In genomic region chr19:55385749-55386514, GRCh38 we compare ENCODE assay signal across 8 cellular contexts. TPM values are rescaled to one million over a fixed set of nuclear protein-coding genes. Genes with fewer than 3 reads are reported as not detected.
DNase-seq lines count a peak whose midpoint lies in the region; ATAC-seq and TF ChIP-seq lines count a peak whose summit lies in the region.

RPL28 (plus strand) TSS chr19:55385932; CDS start chr19:55386358, 426 bp downstream.

- H3K27ac ChIP-seq in gastroesophageal sphincter (peak within 1 kb of the TSS; percentile 74 to 98 (median 92)), neutrophil (peak within 1 kb of the TSS; percentile 88)

- CTCF ChIA-PET in activated naive CD4-positive, alpha-beta T cell treated with anti-CD3 and anti-CD28 coated beads for 36 hours (lab: Charles Lee) = no interaction called here

- TF ChIP-seq CTCF in gastroesophageal sphincter (IDR thresholded peaks at IDR 0.05) = peak in 2 of 4 experiments; percentile 9 to 23
- peak; percentile 46 for TF ChIP-seq CTCF in neutrophil (IDR thresholded peaks at IDR 0.05)

- H3K27me3 ChIP-seq in H7 (ENCODE audit: control insufficient read depth, insufficient read depth, low read length) = peaks cover 13% of the 10 kb centered on the region; the same call in 1 of the 2 replicates
- H3K27me3 ChIP-seq in MG63 = no peaks in the 10 kb centered on the region
- H3K27me3 ChIP-seq in gastroesophageal sphincter = no peaks in the 10 kb centered on the region
- H3K27me3 ChIP-seq in neutrophil = peaks cover 21% of the 10 kb centered on the region

- peak; percentile 92 for ATAC-seq in gastroesophageal sphincter

- peaks cover 46% of the 10 kb centered on the region for H3K36me3 Mint-ChIP-seq in activated naive CD4-positive, alpha-beta T cell treated with anti-CD3 and anti-CD28 coated beads for 36 hours (ENCODE audit: low read depth)

- H3K27me3 Mint-ChIP-seq in activated naive CD4-positive, alpha-beta T cell treated with anti-CD3 and anti-CD28 coated beads for 36 hours (ENCODE audit: low read depth) = no peaks in the 10 kb centered on the region

- H3K4me1 ChIP-seq in ES-I3 (ENCODE audit: insufficient read depth, low read length) = peaks cover 8% of the 10 kb centered on the region; the same call in 1 of the 2 replicates
- peaks cover 0 to 68% (median 44%) of the 10 kb centered on the region in 3 donors for H3K4me1 ChIP-seq in gastroesophageal sphincter
- peaks cover 43 to 47% of the 10 kb centered on the region in 2 experiments for H3K4me1 ChIP-seq in neutrophil (ENCODE audit: control insufficient read depth in 1 of 2, insufficient read depth in 1 of 2, low read depth in 1 of 2, low read length in 1 of 2)

- DNase-seq in H7 (peak; percentile 96), MG63 (peak; percentile 97), SK-N-DZ (ENCODE audit: low spot score) (peak; percentile 95), superior temporal gyrus (ENCODE audit: extremely low spot score) (peak; percentile 100)
- DNase-seq in activated naive CD4-positive, alpha-beta T cell treated with anti-CD3 and anti-CD28 coated beads for 36 hours = peak; percentile 99

- no peak for TF ChIP-seq EP300 in gastroesophageal sphincter (IDR thresholded peaks at IDR 0.05)

- H3K9ac ChIP-seq in ES-I3 (ENCODE audit: low read depth, low read length) = peak within 1 kb of the TSS; percentile 76

- WGBS in gastroesophageal sphincter (ENCODE audit: low coverage in 1 of 2), 2 donors = 0% methylated on average over 31 of the region's 65 CpGs; no CpG with 5 or more reads in 1 of the 2 donors

- peak within 1 kb of the TSS; percentile 100 for H3K4me3 Mint-ChIP-seq in activated naive CD4-positive, alpha-beta T cell treated with anti-CD3 and anti-CD28 coated beads for 36 hours

- TF ChIP-seq POLR2A in gastroesophageal sphincter (IDR thresholded peaks at IDR 0.05) = peak; percentile 99

- no peaks in the 10 kb centered on the region for H3K9me3 Mint-ChIP-seq in activated naive CD4-positive, alpha-beta T cell treated with anti-CD3 and anti-CD28 coated beads for 36 hours

- H3K27ac Mint-ChIP-seq in activated naive CD4-positive, alpha-beta T cell treated with anti-CD3 and anti-CD28 coated beads for 36 hours = peak within 1 kb of the TSS; percentile 97

- H3K9me3 ChIP-seq in ES-I3 (ENCODE audit: control insufficient read depth, insufficient read depth, low read length) (no peaks in the 10 kb centered on the region), MG63 (no peaks in the 10 kb centered on the region), gastroesophageal sphincter (no peaks in the 10 kb centered on the region), neutrophil (no peaks in the 10 kb centered on the region)

- H3K4me1 Mint-ChIP-seq in activated naive CD4-positive, alpha-beta T cell treated with anti-CD3 and anti-CD28 coated beads for 36 hours (ENCODE audit: low read depth) = peaks cover 59% of the 10 kb centered on the region

- intact Hi-C loops in activated naive CD4-positive, alpha-beta T cell treated with anti-CD3 and anti-CD28 coated beads for 36 hours (cut with micrococcal nuclease) = loop anchor here (1.0 to 5.0 kb wide), 10 partner anchors 22 to 924 kb away; partner anchors contain the start of genes FIZ1, HSPBP1, KMT5C and LENG9

- H3K36me3 ChIP-seq in ES-I3 (ENCODE audit: insufficient read depth, low read length) (peaks cover 12% of the 10 kb centered on the region), H7 (replicated peaks; ENCODE audit: control insufficient read depth, insufficient read depth, low read length) (peaks cover 28% of the 10 kb centered on the region), MG63 (peaks cover 51% of the 10 kb centered on the region), gastroesophageal sphincter (peaks cover 0 to 39% of the 10 kb centered on the region in 2 donors), neutrophil (peaks cover 37% of the 10 kb centered on the region)

- H3K4me3 ChIP-seq in H7 (ENCODE audit: insufficient read depth, low read depth, low read length) = peak within 1 kb of the TSS; percentile 94
- peak within 1 kb of the TSS; percentile 94 for H3K4me3 ChIP-seq in MG63
- peak within 1 kb of the TSS; percentile 76 to 79 for H3K4me3 ChIP-seq in gastroesophageal sphincter
- peak within 1 kb of the TSS; percentile 78 to 100 for H3K4me3 ChIP-seq in neutrophil (ENCODE audit: low read depth in 1 of 2, low read length in 1 of 2)

RNA-seq across cellular contexts. Expression of gene RPL28, which starts in this region (rescaled TPM):
- 458 and 505 TPM in 2 replicates for total RNA-seq in H7 (2014; rRNA removed; shearing (Covaris generic))
- 127 and 409 TPM in 2 replicates for total RNA-seq in MG63 (2014; rRNA removed; shearing (Covaris generic); ENCODE audit: low replicate concordance)
- 94.8 and 145 TPM in 2 replicates for polyA plus RNA-seq in SK-N-DZ (2014; cell fraction: cytosol; rRNA removed)
- 128 and 220 TPM in 2 replicates for polyA plus RNA-seq in SK-N-DZ (2014; cell fraction: nucleus; rRNA removed)
- 1,000 to 10,000 TPM; 3,327 to 3,354 TPM for total RNA-seq in activated naive CD4-positive, alpha-beta T cell treated with anti-CD3 and anti-CD28 coated beads for 36 hours
- total RNA-seq in gastroesophageal sphincter = 100 to 1,000 TPM; 174 to 282 (median 271) TPM

Comparison
In these comparisons a context has a peak if more than half of its experiments do, and no peak if none do; other contexts are left out.
1. Peak in every context shown above with its lines: DNase-seq, ATAC-seq, H3K4me3 ChIP-seq and H3K27ac ChIP-seq.